In the genomic region with DNA sequence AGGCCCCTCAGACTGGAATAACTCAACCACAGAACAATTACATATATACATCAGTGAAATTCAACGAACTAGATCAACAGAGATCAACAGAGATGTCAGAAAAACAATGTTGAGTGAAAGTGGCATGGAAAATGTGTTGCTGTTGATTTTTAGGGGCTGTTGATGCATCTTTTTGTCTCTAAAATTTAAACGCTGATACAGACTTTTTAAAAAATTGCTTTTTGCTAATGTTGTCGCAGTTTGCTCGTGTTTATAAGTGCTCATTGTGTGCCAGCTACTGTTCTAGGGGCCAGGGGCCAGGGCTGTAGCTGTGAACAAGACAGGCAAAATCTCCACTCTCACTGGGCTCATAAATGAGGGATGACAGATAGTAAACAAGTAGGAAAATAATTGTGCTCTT, we compare ENCODE assay signal across 18 cellular contexts. TPM values are rescaled to one million over a fixed set of nuclear protein-coding genes. Genes with fewer than 3 reads are reported as not detected.
DNase-seq lines count a peak whose midpoint lies in the region; ATAC-seq, FAIRE-seq and TF ChIP-seq lines count a peak whose summit lies in the region.
"Had no signal": no experiment of that assay in that cellular context is flagged by ENCODE, and none has a peak within 500 bp of the region (broad histone marks: within the 10 kb centered on the region; RNA-seq: fewer than 3 reads in every experiment).

No MANE protein-coding gene starts in this region.

- no peaks in the 10 kb centered on the region for H3K27me3 ChIP-seq in Panc1 (ENCODE audit: control insufficient read depth, insufficient read depth, low read length)
- H3K27me3 ChIP-seq: Peyer's patch had no signal

- H3K36me3 Mint-ChIP-seq in activated CD4-positive, alpha-beta T cell treated with anti-CD3 and anti-CD28 coated beads, Interleukin-2, amount 10 ng/mL, durations not matched to agents 7 days and 5 days (ENCODE audit: low read depth): peaks cover 41% of the 10 kb centered on the region

- no peak overlapping the region for H3K4me3 Mint-ChIP-seq in activated CD4-positive, alpha-beta T cell treated with anti-CD3 and anti-CD28 coated beads, Interleukin-2, amount 10 ng/mL, durations not matched to agents 7 days and 5 days
- H3K4me3 Mint-ChIP-seq: IgD-negative memory B cell had no signal

- BruUV-seq in Panc1 (replicated peaks; lab: Mats Ljungman, UMichigan): TSS peak; percentile 40

- TF ChIP-seq EP300 in A549 (IDR thresholded peaks at IDR 0.05): no peak

- DNase-seq in activated CD4-positive, alpha-beta T cell treated with anti-CD3 and anti-CD28 coated beads, Interleukin-2, amount 10 ng/mL, durations not matched to agents 7 days and 5 days: no peak
- no peak for DNase-seq in activated CD4-positive, alpha-beta T cell treated with anti-CD3 and anti-CD28 coated beads, Interleukin-2, amount 50 U/mL, for 1 hour
- DNase-seq in A549 (ENCODE audit: low read depth in 1 of 2, low spot score in 1 of 2): no peak
- DNase-seq in Panc1 (ENCODE audit: low read depth, low spot score): no peak
- DNase-seq in mesenteric fat pad (ENCODE audit: low spot score): peak; percentile 2
- DNase-seq in superior temporal gyrus (ENCODE audit: extremely low spot score): no peak
- no peak for DNase-seq in inferior parietal cortex (ENCODE audit: extremely low spot score)
- DNase-seq in RPMI8226: no peak
- DNase-seq: DMS79, MV-4-11, NCI-H1436, NCI-H2081, NCI-H510A treated with DMSO at 0.1 percent for 48 hours, Peyer's patch had no signal

- peaks cover 34% of the 10 kb centered on the region for H3K4me1 Mint-ChIP-seq in activated CD4-positive, alpha-beta T cell treated with anti-CD3 and anti-CD28 coated beads, Interleukin-2, amount 10 ng/mL, durations not matched to agents 7 days and 5 days

- H3K4me3 ChIP-seq in A549 (no peak overlapping the region), Panc1 (ENCODE audit: low read depth in 2 of 2, low read length in 2 of 2) (no peak overlapping the region)
- H3K4me3 ChIP-seq: GM12878, HAP-1, Peyer's patch had no signal

- WGBS in A549 (ENCODE audit: missing lambda C conversion rate): 91% methylated on average over 4 of the region's 4 CpGs

- intact Hi-C loops in Panc1 (cut with micrococcal nuclease; ENCODE audit: unreplicated experiment): no loop called here

- H3K9me3 Mint-ChIP-seq in activated CD4-positive, alpha-beta T cell treated with anti-CD3 and anti-CD28 coated beads, Interleukin-2, amount 10 ng/mL, durations not matched to agents 7 days and 5 days: no peaks in the 10 kb centered on the region

- no peak for ATAC-seq in A549
- no peak for ATAC-seq in Panc1
- ATAC-seq: GM12878 had no signal

- TF ChIP-seq POLR2A in A549 (IDR thresholded peaks at IDR 0.05; ENCODE audit: low read length): no peak

- no peak overlapping the region for H3K4me2 ChIP-seq in A549

- H3K27ac ChIP-seq in A549 (no peak overlapping the region), Panc1 (ENCODE audit: low read length) (no peak overlapping the region)
- H3K27ac ChIP-seq: C4-2B, Peyer's patch had no signal

- H3K9me3 ChIP-seq in A549 (no peaks in the 10 kb centered on the region), Panc1 (ENCODE audit: control insufficient read depth, insufficient read depth, low read depth, low read length) (no peaks in the 10 kb centered on the region)
- H3K9me3 ChIP-seq: HAP-1, Peyer's patch had no signal

- CTCF ChIA-PET in activated CD4-positive, alpha-beta T cell treated with anti-CD3 and anti-CD28 coated beads, Interleukin-2, amount 10 ng/mL, durations not matched to agents 7 days and 5 days (lab: Charles Lee): no interaction called here
- CTCF ChIA-PET in A549 (lab: Yijun Ruan, JAX) (no interaction called here), Panc1 (lab: Charles Lee) (no interaction called here)

- in situ Hi-C loops in Panc1 (cut with HindIII; ENCODE audit: low pct_unique_long_range_greater_than_20kb, low sequenced_read_pairs): no loop called here

- H3K36me3 ChIP-seq in Panc1 (ENCODE audit: control insufficient read depth, insufficient read depth, low read length): peaks cover under 1% of the 10 kb centered on the region

- TF ChIP-seq CTCF in A549 (IDR thresholded peaks at IDR 0.05) (no peak), Panc1 (IDR thresholded peaks at IDR 0.05) (no peak)

- FAIRE-seq in A549 (lab: Jason Lieb, UNC): no peak

- H3K27ac Mint-ChIP-seq in activated CD4-positive, alpha-beta T cell treated with anti-CD3 and anti-CD28 coated beads, Interleukin-2, amount 10 ng/mL, durations not matched to agents 7 days and 5 days: peak overlapping the region; percentile 46

- H3K4me1 ChIP-seq in A549: no peaks in the 10 kb centered on the region
- H3K4me1 ChIP-seq in Panc1 (ENCODE audit: control insufficient read depth, insufficient read depth, low read length): no peaks in the 10 kb centered on the region
- H3K4me1 ChIP-seq: HAP-1, Peyer's patch had no signal

- no peaks in the 10 kb centered on the region for H3K27me3 Mint-ChIP-seq in activated CD4-positive, alpha-beta T cell treated with anti-CD3 and anti-CD28 coated beads, Interleukin-2, amount 10 ng/mL, durations not matched to agents 7 days and 5 days
- H3K27me3 Mint-ChIP-seq: IgD-negative memory B cell had no signal

- no peak for TF ChIP-seq RAD21 in A549 (conservative IDR thresholded peaks at IDR 0.05 in 1 of 2, IDR thresholded peaks at IDR 0.05 in 1 of 2)

- POLR2A ChIA-PET in activated CD4-positive, alpha-beta T cell treated with anti-CD3 and anti-CD28 coated beads, Interleukin-2, amount 10 ng/mL, durations not matched to agents 7 days and 5 days (lab: Charles Lee): no interaction called here
- POLR2A ChIA-PET in A549 (lab: Yijun Ruan, JAX) (no interaction called here), Panc1 (lab: Charles Lee) (no interaction called here)

TF ChIP-seq in A549, 52 proteins besides CTCF, POLR2A, EP300 and RAD21:
- TF ChIP-seq KDM1A (IDR thresholded peaks at IDR 0.05; ENCODE audit: low read depth) (no peak), MAFK (IDR thresholded peaks at IDR 0.05; ENCODE audit: partially characterized antibody) (peak; percentile 56)

RNA-seq across cellular contexts. Expression of gene TMEM248, which starts 18.3 kb away (rescaled TPM):
- 100 to 1,000 TPM in 1 of 2 experiments, 10 to 100 TPM in 1; 85.0 to 104 TPM for total RNA-seq in activated CD4-positive, alpha-beta T cell treated with anti-CD3 and anti-CD28 coated beads, Interleukin-2, amount 10 ng/mL, durations not matched to agents 7 days and 5 days
- polyA plus RNA-seq in A549 (2011; rRNA removed) (128 and 139 TPM in 2 replicates), A549 (2017; fragmentation: RNase III; extraction: RNeasy Plus Mini Kit Qiagen cat#74134 plus additional on column Dnase treatment) (53.7 to 57.4 TPM (median 55.3 TPM) in 3 replicates)
- 169 and 196 TPM in 2 replicates for polyA plus RNA-seq in A549 (2012; cell fraction: cytosol; rRNA removed)
- 106 and 138 TPM in 2 replicates for polyA plus RNA-seq in A549 (2012; cell fraction: nucleus; rRNA removed)
- polyA minus RNA-seq in A549 (2011; rRNA and poly(A)+ RNA removed): 304 and 345 TPM in 2 replicates
- total RNA-seq in Panc1 (2021; ENCODE audit: unreplicated experiment) (176 TPM), mesenteric fat pad (84.8 TPM)
- 123 TPM for polyA plus RNA-seq in Panc1 (2012; ENCODE audit: insufficient read length)

RNA-seq across cellular contexts. Expression of gene SBDS, which starts 56.1 kb away (rescaled TPM):
- total RNA-seq in activated CD4-positive, alpha-beta T cell treated with anti-CD3 and anti-CD28 coated beads, Interleukin-2, amount 10 ng/mL, durations not matched to agents 7 days and 5 days: 10 to 100 TPM; 34.2 to 37.8 TPM
- 57.1 and 101 TPM in 2 replicates for polyA plus RNA-seq in A549 (2011; rRNA removed)
- 41.1 and 44.5 TPM in 2 replicates for polyA plus RNA-seq in A549 (2012; cell fraction: cytosol; rRNA removed)
- polyA plus RNA-seq in A549 (2012; cell fraction: nucleus; rRNA removed): 15.7 and 19.4 TPM in 2 replicates
- 80.2 to 97.7 TPM (median 82.7 TPM) in 3 replicates for polyA plus RNA-seq in A549 (2017; fragmentation: RNase III; extraction: RNeasy Plus Mini Kit Qiagen cat#74134 plus additional on column Dnase treatment)
- 9.4 and 11.1 TPM in 2 replicates for polyA minus RNA-seq in A549 (2011; rRNA and poly(A)+ RNA removed)
- 82.8 TPM for total RNA-seq in Panc1 (2021; ENCODE audit: unreplicated experiment)
- 51.7 TPM for polyA plus RNA-seq in Panc1 (2012; ENCODE audit: insufficient read length)
- total RNA-seq in mesenteric fat pad: 189 TPM

RNA-seq across cellular contexts. Expression of gene TYW1, which starts 57.3 kb away (rescaled TPM):
- 10 to 100 TPM; 15.4 to 16.4 TPM for total RNA-seq in activated CD4-positive, alpha-beta T cell treated with anti-CD3 and anti-CD28 coated beads, Interleukin-2, amount 10 ng/mL, durations not matched to agents 7 days and 5 days
- polyA plus RNA-seq in A549 (2011; rRNA removed) (22.8 and 26.9 TPM in 2 replicates), A549 (2017; fragmentation: RNase III; extraction: RNeasy Plus Mini Kit Qiagen cat#74134 plus additional on column Dnase treatment) (15.3 to 15.9 TPM (median 15.6 TPM) in 3 replicates)
- polyA plus RNA-seq in A549 (2012; cell fraction: cytosol; rRNA removed): 9.4 and 9.7 TPM in 2 replicates
- polyA plus RNA-seq in A549 (2012; cell fraction: nucleus; rRNA removed): 9.1 and 11.2 TPM in 2 replicates
- 22.6 and 25.7 TPM in 2 replicates for polyA minus RNA-seq in A549 (2011; rRNA and poly(A)+ RNA removed)
- total RNA-seq in Panc1 (2021; ENCODE audit: unreplicated experiment) (24.5 TPM), mesenteric fat pad (18.9 TPM)
- polyA plus RNA-seq in Panc1 (2012; ENCODE audit: insufficient read length): 18.8 TPM
